In the genomic region with DNA sequence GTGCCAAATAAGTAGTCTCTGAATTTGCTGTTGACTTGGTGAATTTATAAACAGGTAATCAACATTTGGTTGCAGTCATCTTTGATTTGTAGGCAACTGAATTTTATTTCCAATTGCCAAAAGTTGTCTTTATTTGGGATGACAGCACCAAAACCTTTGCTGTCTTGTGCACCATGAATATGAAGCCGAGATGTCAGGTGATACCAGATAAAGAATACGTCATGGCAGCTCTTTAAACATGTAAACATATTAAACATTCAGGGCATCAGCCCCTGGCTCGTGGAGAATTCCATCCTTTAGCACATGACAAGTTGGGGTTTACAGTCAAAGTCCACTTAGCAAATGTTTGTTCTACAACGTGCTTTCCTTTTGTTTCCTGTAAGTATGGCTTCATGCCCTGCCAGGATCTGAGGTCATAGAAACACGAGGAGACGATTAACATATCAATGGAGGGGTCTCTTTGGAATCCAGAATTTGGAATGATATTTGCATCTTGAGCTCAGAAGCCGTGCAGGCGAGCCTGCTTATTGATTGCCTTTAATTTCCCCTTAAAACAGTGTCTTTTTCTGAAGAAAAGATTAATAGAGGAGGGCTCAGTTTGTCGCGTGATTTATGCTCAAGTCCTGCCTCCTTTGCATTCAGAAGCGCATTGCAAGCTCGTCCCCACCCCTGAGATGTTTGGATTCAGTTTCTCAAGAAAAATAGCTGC, we compare ENCODE assay signal across 1 cellular context.
TF ChIP-seq lines count a peak whose summit lies in the region.

No MANE protein-coding gene starts in this region.

TF ChIP-seq in HepG2, 621 proteins besides CTCF, POLR2A, EP300 and RAD21 (continued from another document and continues in another):
- TF ChIP-seq, protein P1, sequence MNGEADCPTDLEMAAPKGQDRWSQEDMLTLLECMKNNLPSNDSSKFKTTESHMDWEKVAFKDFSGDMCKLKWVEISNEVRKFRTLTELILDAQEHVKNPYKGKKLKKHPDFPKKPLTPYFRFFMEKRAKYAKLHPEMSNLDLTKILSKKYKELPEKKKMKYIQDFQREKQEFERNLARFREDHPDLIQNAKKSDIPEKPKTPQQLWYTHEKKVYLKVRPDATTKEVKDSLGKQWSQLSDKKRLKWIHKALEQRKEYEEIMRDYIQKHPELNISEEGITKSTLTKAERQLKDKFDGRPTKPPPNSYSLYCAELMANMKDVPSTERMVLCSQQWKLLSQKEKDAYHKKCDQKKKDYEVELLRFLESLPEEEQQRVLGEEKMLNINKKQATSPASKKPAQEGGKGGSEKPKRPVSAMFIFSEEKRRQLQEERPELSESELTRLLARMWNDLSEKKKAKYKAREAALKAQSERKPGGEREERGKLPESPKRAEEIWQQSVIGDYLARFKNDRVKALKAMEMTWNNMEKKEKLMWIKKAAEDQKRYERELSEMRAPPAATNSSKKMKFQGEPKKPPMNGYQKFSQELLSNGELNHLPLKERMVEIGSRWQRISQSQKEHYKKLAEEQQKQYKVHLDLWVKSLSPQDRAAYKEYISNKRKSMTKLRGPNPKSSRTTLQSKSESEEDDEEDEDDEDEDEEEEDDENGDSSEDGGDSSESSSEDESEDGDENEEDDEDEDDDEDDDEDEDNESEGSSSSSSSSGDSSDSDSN (CRISPR knock-in tag; IDR thresholded peaks at IDR 0.05), result no peak
- TF ChIP-seq ETV5 (CRISPR knock-in tag; IDR thresholded peaks at IDR 0.05; ENCODE audit: borderline replicate concordance) (peak; percentile 96), REXO4 (CRISPR knock-in tag; IDR thresholded peaks at IDR 0.05; ENCODE audit: borderline replicate concordance) (no peak), TBP (CRISPR knock-in tag; IDR thresholded peaks at IDR 0.05) (no peak), ATRX (CRISPR knock-in tag; IDR thresholded peaks at IDR 0.05; ENCODE audit: borderline replicate concordance) (no peak), MIER3 (CRISPR knock-in tag; IDR thresholded peaks at IDR 0.05; ENCODE audit: borderline replicate concordance) (peak; percentile 98), ZNF33B (CRISPR knock-in tag; IDR thresholded peaks at IDR 0.05) (no peak), ZSCAN12 (CRISPR knock-in tag; IDR thresholded peaks at IDR 0.05) (no peak), PHF20 (CRISPR knock-in tag; IDR thresholded peaks at IDR 0.05) (no peak), CHCHD3 (CRISPR knock-in tag; IDR thresholded peaks at IDR 0.05) (no peak), AHR (CRISPR knock-in tag; IDR thresholded peaks at IDR 0.05) (no peak), ZNF660 (CRISPR knock-in tag; IDR thresholded peaks at IDR 0.05; ENCODE audit: borderline replicate concordance, low read depth) (no peak), MAZ (IDR thresholded peaks at IDR 0.05; ENCODE audit: borderline replicate concordance, low read depth, low read length) (no peak), MAZ (CRISPR knock-in tag; IDR thresholded peaks at IDR 0.05; ENCODE audit: low read depth) (peak; percentile 61), ZNF232 (CRISPR knock-in tag; IDR thresholded peaks at IDR 0.05; ENCODE audit: borderline replicate concordance) (no peak; the same call in 1 of the 2 replicates), ZNF530 (CRISPR knock-in tag; IDR thresholded peaks at IDR 0.05; ENCODE audit: low read depth) (no peak), EHMT2 (IDR thresholded peaks at IDR 0.05; ENCODE audit: borderline replicate concordance, low read depth, low read length) (peak; percentile 55; the same call in 1 of the 2 replicates), ZMAT3 (CRISPR knock-in tag; conservative IDR thresholded peaks at IDR 0.05) (peak; percentile 92), MXI1 (IDR thresholded peaks at IDR 0.05; ENCODE audit: borderline replicate concordance, low read depth, low read length) (peak; percentile 90; the same call in 1 of the 3 replicates), FOXM1 (CRISPR knock-in tag; IDR thresholded peaks at IDR 0.05) (no peak), ZNF777 (CRISPR knock-in tag; IDR thresholded peaks at IDR 0.05) (no peak), ZNF296 (CRISPR knock-in tag; conservative IDR thresholded peaks at IDR 0.05) (no peak), ZNF124 (CRISPR knock-in tag; IDR thresholded peaks at IDR 0.05) (peak; percentile 87; the same call in 1 of the 2 replicates)
- TF ChIP-seq, protein P2, sequence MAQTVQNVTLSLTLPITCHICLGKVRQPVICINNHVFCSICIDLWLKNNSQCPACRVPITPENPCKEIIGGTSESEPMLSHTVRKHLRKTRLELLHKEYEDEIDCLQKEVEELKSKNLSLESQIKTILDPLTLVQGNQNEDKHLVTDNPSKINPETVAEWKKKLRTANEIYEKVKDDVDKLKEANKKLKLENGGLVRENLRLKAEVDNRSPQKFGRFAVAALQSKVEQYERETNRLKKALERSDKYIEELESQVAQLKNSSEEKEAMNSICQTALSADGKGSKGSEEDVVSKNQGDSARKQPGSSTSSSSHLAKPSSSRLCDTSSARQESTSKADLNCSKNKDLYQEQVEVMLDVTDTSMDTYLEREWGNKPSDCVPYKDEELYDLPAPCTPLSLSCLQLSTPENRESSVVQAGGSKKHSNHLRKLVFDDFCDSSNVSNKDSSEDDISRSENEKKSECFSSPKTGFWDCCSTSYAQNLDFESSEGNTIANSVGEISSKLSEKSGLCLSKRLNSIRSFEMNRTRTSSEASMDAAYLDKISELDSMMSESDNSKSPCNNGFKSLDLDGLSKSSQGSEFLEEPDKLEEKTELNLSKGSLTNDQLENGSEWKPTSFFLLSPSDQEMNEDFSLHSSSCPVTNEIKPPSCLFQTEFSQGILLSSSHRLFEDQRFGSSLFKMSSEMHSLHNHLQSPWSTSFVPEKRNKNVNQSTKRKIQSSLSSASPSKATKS (CRISPR knock-in tag; IDR thresholded peaks at IDR 0.05), result 0 out of 2 replicates have a peak, but pooled peaks have one; percentile 49
- TF ChIP-seq, protein P3, sequence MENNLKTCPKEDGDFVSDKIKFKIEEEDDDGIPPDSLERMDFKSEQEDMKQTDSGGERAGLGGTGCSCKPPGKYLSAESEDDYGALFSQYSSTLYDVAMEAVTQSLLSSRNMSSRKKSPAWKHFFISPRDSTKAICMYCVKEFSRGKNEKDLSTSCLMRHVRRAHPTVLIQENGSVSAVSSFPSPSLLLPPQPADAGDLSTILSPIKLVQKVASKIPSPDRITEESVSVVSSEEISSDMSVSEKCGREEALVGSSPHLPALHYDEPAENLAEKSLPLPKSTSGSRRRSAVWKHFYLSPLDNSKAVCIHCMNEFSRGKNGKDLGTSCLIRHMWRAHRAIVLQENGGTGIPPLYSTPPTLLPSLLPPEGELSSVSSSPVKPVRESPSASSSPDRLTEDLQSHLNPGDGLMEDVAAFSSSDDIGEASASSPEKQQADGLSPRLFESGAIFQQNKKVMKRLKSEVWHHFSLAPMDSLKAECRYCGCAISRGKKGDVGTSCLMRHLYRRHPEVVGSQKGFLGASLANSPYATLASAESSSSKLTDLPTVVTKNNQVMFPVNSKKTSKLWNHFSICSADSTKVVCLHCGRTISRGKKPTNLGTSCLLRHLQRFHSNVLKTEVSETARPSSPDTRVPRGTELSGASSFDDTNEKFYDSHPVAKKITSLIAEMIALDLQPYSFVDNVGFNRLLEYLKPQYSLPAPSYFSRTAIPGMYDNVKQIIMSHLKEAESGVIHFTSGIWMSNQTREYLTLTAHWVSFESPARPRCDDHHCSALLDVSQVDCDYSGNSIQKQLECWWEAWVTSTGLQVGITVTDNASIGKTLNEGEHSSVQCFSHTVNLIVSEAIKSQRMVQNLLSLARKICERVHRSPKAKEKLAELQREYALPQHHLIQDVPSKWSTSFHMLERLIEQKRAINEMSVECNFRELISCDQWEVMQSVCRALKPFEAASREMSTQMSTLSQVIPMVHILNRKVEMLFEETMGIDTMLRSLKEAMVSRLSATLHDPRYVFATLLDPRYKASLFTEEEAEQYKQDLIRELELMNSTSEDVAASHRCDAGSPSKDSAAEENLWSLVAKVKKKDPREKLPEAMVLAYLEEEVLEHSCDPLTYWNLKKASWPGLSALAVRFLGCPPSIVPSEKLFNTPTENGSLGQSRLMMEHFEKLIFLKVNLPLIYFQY (CRISPR knock-in tag; IDR thresholded peaks at IDR 0.05; ENCODE audit: borderline replicate concordance), result 0 out of 2 replicates have a peak, but pooled peaks have one; percentile 36
- TF ChIP-seq, protein P4, sequence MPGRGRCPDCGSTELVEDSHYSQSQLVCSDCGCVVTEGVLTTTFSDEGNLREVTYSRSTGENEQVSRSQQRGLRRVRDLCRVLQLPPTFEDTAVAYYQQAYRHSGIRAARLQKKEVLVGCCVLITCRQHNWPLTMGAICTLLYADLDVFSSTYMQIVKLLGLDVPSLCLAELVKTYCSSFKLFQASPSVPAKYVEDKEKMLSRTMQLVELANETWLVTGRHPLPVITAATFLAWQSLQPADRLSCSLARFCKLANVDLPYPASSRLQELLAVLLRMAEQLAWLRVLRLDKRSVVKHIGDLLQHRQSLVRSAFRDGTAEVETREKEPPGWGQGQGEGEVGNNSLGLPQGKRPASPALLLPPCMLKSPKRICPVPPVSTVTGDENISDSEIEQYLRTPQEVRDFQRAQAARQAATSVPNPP (CRISPR knock-in tag; IDR thresholded peaks at IDR 0.05), result no peak
- TF ChIP-seq, protein P5, sequence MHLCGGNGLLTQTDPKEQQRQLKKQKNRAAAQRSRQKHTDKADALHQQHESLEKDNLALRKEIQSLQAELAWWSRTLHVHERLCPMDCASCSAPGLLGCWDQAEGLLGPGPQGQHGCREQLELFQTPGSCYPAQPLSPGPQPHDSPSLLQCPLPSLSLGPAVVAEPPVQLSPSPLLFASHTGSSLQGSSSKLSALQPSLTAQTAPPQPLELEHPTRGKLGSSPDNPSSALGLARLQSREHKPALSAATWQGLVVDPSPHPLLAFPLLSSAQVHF (CRISPR knock-in tag; IDR thresholded peaks at IDR 0.05), result no peak; the same call in 1 of the 2 replicates
- TF ChIP-seq, protein P6, sequence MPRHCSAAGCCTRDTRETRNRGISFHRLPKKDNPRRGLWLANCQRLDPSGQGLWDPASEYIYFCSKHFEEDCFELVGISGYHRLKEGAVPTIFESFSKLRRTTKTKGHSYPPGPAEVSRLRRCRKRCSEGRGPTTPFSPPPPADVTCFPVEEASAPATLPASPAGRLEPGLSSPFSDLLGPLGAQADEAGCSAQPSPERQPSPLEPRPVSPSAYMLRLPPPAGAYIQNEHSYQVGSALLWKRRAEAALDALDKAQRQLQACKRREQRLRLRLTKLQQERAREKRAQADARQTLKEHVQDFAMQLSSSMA (CRISPR knock-in tag; IDR thresholded peaks at IDR 0.05), result peak; percentile 69; the same call in 1 of the 2 replicates
- TF ChIP-seq, protein P7, sequence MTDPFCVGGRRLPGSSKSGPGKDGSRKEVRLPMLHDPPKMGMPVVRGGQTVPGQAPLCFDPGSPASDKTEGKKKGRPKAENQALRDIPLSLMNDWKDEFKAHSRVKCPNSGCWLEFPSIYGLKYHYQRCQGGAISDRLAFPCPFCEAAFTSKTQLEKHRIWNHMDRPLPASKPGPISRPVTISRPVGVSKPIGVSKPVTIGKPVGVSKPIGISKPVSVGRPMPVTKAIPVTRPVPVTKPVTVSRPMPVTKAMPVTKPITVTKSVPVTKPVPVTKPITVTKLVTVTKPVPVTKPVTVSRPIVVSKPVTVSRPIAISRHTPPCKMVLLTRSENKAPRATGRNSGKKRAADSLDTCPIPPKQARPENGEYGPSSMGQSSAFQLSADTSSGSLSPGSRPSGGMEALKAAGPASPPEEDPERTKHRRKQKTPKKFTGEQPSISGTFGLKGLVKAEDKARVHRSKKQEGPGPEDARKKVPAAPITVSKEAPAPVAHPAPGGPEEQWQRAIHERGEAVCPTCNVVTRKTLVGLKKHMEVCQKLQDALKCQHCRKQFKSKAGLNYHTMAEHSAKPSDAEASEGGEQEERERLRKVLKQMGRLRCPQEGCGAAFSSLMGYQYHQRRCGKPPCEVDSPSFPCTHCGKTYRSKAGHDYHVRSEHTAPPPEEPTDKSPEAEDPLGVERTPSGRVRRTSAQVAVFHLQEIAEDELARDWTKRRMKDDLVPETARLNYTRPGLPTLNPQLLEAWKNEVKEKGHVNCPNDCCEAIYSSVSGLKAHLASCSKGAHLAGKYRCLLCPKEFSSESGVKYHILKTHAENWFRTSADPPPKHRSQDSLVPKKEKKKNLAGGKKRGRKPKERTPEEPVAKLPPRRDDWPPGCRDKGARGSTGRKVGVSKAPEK (CRISPR knock-in tag; IDR thresholded peaks at IDR 0.05; ENCODE audit: borderline replicate concordance), result no peak
- TF ChIP-seq, protein P8, sequence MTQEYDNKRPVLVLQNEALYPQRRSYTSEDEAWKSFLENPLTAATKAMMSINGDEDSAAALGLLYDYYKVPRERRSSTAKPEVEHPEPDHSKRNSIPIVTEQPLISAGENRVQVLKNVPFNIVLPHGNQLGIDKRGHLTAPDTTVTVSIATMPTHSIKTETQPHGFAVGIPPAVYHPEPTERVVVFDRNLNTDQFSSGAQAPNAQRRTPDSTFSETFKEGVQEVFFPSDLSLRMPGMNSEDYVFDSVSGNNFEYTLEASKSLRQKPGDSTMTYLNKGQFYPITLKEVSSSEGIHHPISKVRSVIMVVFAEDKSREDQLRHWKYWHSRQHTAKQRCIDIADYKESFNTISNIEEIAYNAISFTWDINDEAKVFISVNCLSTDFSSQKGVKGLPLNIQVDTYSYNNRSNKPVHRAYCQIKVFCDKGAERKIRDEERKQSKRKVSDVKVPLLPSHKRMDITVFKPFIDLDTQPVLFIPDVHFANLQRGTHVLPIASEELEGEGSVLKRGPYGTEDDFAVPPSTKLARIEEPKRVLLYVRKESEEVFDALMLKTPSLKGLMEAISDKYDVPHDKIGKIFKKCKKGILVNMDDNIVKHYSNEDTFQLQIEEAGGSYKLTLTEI (CRISPR knock-in tag; conservative IDR thresholded peaks at IDR 0.05), result no peak
- TF ChIP-seq, protein P9, sequence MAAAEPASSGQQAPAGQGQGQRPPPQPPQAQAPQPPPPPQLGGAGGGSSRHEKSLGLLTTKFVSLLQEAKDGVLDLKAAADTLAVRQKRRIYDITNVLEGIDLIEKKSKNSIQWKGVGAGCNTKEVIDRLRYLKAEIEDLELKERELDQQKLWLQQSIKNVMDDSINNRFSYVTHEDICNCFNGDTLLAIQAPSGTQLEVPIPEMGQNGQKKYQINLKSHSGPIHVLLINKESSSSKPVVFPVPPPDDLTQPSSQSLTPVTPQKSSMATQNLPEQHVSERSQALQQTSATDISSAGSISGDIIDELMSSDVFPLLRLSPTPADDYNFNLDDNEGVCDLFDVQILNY (CRISPR knock-in tag; conservative IDR thresholded peaks at IDR 0.05), result no peak
- TF ChIP-seq, protein P10, sequence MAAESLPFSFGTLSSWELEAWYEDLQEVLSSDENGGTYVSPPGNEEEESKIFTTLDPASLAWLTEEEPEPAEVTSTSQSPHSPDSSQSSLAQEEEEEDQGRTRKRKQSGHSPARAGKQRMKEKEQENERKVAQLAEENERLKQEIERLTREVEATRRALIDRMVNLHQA (CRISPR knock-in tag; IDR thresholded peaks at IDR 0.05), result no peak
- TF ChIP-seq, protein P11, sequence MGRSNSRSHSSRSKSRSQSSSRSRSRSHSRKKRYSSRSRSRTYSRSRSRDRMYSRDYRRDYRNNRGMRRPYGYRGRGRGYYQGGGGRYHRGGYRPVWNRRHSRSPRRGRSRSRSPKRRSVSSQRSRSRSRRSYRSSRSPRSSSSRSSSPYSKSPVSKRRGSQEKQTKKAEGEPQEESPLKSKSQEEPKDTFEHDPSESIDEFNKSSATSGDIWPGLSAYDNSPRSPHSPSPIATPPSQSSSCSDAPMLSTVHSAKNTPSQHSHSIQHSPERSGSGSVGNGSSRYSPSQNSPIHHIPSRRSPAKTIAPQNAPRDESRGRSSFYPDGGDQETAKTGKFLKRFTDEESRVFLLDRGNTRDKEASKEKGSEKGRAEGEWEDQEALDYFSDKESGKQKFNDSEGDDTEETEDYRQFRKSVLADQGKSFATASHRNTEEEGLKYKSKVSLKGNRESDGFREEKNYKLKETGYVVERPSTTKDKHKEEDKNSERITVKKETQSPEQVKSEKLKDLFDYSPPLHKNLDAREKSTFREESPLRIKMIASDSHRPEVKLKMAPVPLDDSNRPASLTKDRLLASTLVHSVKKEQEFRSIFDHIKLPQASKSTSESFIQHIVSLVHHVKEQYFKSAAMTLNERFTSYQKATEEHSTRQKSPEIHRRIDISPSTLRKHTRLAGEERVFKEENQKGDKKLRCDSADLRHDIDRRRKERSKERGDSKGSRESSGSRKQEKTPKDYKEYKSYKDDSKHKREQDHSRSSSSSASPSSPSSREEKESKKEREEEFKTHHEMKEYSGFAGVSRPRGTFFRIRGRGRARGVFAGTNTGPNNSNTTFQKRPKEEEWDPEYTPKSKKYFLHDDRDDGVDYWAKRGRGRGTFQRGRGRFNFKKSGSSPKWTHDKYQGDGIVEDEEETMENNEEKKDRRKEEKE (IDR thresholded peaks at IDR 0.05), result no peak
